In the genomic region with DNA sequence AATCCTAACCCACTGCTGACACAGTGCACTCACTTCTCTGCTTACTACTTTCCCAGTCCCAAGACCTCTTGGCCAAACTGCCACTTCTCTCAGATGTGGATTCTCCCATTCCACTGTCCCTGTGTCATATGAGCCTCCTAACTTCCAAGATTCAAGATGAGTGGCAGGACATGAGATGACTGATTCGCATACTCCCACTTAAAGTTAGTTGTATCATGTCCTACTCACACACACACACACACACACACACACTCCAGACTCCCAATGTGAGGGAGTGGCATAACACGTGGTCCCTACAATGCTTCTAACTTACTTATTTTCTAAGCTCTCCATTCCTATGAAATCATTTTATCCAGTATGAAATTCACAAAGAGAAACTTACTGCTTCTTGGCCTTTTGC, we compare ENCODE assay signal across 1 cellular context.
TF ChIP-seq lines count a peak whose summit lies in the region.

No MANE protein-coding gene starts in this region.

TF ChIP-seq in GM23338, 12 proteins besides CTCF, POLR2A, EP300 and RAD21 (continued from another document):
- TF ChIP-seq ZNF462 (CRISPR knock-in tag; IDR thresholded peaks at IDR 0.05) (no peak), NANOG (IDR thresholded peaks at IDR 0.05; ENCODE audit: borderline replicate concordance) (no peak), EZH2 (IDR thresholded peaks at IDR 0.05; ENCODE audit: low read depth, unreplicated experiment) (no peak), POLR2AphosphoS5 (IDR thresholded peaks at IDR 0.05; ENCODE audit: low read depth) (no peak), REST (IDR thresholded peaks at IDR 0.05; ENCODE audit: unreplicated experiment) (no peak)
